1 cellular context compared by ENCODE assay signal in the genomic region with DNA sequence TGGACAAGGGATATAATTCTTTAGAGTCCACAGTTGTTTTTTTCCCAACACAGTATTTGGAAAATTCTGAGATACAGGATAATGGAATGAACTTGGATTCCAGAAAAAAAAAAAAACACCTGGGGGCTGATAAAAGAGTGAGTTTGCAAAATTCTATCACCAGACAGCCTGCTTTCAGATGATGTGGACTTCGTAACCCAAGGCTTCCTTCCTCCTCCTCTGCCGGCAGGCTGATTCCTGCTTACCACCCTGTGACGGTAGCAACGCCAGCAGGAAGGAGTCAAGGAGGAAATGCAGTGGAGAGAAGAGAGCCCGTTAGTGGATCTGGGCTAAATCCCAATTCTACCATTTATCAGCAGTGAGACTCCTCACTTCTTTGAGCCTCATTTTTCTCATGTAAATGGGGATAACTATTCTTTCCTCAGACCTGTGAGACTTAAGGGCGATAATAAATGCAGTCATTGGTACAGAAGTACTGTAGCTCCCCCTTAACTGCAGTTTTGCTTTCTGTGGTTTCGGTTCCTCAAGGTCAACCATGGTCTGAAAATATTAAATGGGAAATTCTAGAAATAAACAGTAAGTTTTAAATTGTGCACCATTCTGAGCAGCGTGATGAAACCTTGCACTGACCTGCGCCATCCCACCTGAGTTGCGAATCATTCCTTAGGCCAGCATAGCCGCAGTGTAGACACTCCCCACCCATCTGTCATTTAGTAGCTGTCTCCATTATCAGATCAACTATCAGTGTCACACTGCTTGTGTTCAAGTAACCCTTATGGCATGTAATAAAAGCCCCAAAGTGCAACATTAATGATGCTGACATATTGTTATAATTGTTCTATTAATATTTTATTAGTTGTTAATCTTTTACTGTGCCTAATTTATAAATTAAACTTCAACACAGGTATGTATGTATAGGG.
TF ChIP-seq lines count a peak whose summit lies in the region.

No MANE protein-coding gene starts in this region.

TF ChIP-seq in GM12878, 131 proteins besides CTCF, POLR2A, EP300 and RAD21 (continued from another document):
- TF ChIP-seq, protein P1, sequence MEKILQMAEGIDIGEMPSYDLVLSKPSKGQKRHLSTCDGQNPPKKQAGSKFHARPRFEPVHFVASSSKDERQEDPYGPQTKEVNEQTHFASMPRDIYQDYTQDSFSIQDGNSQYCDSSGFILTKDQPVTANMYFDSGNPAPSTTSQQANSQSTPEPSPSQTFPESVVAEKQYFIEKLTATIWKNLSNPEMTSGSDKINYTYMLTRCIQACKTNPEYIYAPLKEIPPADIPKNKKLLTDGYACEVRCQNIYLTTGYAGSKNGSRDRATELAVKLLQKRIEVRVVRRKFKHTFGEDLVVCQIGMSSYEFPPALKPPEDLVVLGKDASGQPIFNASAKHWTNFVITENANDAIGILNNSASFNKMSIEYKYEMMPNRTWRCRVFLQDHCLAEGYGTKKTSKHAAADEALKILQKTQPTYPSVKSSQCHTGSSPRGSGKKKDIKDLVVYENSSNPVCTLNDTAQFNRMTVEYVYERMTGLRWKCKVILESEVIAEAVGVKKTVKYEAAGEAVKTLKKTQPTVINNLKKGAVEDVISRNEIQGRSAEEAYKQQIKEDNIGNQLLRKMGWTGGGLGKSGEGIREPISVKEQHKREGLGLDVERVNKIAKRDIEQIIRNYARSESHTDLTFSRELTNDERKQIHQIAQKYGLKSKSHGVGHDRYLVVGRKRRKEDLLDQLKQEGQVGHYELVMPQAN (conservative IDR thresholded peaks at IDR 0.05) = no peak
- TF ChIP-seq, protein P2, sequence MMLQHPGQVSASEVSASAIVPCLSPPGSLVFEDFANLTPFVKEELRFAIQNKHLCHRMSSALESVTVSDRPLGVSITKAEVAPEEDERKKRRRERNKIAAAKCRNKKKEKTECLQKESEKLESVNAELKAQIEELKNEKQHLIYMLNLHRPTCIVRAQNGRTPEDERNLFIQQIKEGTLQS (IDR thresholded peaks at IDR 0.05; ENCODE audit: borderline replicate concordance, extremely low read depth, low read depth, low read length) = no peak
- TF ChIP-seq, protein P3, sequence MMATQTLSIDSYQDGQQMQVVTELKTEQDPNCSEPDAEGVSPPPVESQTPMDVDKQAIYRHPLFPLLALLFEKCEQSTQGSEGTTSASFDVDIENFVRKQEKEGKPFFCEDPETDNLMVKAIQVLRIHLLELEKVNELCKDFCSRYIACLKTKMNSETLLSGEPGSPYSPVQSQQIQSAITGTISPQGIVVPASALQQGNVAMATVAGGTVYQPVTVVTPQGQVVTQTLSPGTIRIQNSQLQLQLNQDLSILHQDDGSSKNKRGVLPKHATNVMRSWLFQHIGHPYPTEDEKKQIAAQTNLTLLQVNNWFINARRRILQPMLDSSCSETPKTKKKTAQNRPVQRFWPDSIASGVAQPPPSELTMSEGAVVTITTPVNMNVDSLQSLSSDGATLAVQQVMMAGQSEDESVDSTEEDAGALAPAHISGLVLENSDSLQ (IDR thresholded peaks at IDR 0.05) = no peak
- TF ChIP-seq ETV6 (conservative IDR thresholded peaks at IDR 0.05 in 1 of 2, IDR thresholded peaks at IDR 0.05 in 1 of 2; ENCODE audit: borderline replicate concordance in 1 of 2, low read depth in 1 of 2) (no peak), GABPA (IDR thresholded peaks at IDR 0.05; ENCODE audit: low read depth) (no peak), TCF7 (IDR thresholded peaks at IDR 0.05; ENCODE audit: borderline replicate concordance) (no peak), ASH2L (IDR thresholded peaks at IDR 0.05; ENCODE audit: borderline replicate concordance, low read depth) (no peak), EZH2 (IDR thresholded peaks at IDR 0.05; ENCODE audit: borderline replicate concordance, control insufficient read depth, low read depth, low read length) (no peak), HDAC6 (IDR thresholded peaks at IDR 0.05; ENCODE audit: unreplicated experiment) (no peak), YBX1 (IDR thresholded peaks at IDR 0.05) (no peak), MYB (IDR thresholded peaks at IDR 0.05; ENCODE audit: borderline replicate concordance, low read depth, low read length) (no peak), ATF7 (IDR thresholded peaks at IDR 0.05; ENCODE audit: low read depth) (no peak), TAF1 (IDR thresholded peaks at IDR 0.05; ENCODE audit: borderline replicate concordance, low read depth, low read length) (no peak)
- TF ChIP-seq, protein P4, sequence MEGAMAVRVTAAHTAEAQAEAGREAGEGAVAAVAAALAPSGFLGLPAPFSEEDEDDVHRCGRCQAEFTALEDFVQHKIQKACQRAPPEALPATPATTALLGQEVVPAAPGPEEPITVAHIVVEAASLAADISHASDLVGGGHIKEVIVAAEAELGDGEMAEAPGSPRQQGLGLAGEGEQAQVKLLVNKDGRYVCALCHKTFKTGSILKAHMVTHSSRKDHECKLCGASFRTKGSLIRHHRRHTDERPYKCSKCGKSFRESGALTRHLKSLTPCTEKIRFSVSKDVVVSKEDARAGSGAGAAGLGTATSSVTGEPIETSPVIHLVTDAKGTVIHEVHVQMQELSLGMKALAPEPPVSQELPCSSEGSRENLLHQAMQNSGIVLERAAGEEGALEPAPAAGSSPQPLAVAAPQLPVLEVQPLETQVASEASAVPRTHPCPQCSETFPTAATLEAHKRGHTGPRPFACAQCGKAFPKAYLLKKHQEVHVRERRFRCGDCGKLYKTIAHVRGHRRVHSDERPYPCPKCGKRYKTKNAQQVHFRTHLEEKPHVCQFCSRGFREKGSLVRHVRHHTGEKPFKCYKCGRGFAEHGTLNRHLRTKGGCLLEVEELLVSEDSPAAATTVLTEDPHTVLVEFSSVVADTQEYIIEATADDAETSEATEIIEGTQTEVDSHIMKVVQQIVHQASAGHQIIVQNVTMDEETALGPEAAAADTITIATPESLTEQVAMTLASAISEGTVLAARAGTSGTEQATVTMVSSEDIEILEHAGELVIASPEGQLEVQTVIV (IDR thresholded peaks at IDR 0.05; ENCODE audit: borderline replicate concordance, partially characterized antibody) = no peak
- TF ChIP-seq, protein P5, sequence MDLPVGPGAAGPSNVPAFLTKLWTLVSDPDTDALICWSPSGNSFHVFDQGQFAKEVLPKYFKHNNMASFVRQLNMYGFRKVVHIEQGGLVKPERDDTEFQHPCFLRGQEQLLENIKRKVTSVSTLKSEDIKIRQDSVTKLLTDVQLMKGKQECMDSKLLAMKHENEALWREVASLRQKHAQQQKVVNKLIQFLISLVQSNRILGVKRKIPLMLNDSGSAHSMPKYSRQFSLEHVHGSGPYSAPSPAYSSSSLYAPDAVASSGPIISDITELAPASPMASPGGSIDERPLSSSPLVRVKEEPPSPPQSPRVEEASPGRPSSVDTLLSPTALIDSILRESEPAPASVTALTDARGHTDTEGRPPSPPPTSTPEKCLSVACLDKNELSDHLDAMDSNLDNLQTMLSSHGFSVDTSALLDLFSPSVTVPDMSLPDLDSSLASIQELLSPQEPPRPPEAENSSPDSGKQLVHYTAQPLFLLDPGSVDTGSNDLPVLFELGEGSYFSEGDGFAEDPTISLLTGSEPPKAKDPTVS (IDR thresholded peaks at IDR 0.05; ENCODE audit: low read depth, low read length) = no peak
- TF ChIP-seq, protein P6, sequence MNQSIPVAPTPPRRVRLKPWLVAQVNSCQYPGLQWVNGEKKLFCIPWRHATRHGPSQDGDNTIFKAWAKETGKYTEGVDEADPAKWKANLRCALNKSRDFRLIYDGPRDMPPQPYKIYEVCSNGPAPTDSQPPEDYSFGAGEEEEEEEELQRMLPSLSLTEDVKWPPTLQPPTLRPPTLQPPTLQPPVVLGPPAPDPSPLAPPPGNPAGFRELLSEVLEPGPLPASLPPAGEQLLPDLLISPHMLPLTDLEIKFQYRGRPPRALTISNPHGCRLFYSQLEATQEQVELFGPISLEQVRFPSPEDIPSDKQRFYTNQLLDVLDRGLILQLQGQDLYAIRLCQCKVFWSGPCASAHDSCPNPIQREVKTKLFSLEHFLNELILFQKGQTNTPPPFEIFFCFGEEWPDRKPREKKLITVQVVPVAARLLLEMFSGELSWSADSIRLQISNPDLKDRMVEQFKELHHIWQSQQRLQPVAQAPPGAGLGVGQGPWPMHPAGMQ (IDR thresholded peaks at IDR 0.05; ENCODE audit: borderline replicate concordance) = no peak
TF ChIP-seq in GM12878: peak in this region for 10.
